In the genomic region with DNA sequence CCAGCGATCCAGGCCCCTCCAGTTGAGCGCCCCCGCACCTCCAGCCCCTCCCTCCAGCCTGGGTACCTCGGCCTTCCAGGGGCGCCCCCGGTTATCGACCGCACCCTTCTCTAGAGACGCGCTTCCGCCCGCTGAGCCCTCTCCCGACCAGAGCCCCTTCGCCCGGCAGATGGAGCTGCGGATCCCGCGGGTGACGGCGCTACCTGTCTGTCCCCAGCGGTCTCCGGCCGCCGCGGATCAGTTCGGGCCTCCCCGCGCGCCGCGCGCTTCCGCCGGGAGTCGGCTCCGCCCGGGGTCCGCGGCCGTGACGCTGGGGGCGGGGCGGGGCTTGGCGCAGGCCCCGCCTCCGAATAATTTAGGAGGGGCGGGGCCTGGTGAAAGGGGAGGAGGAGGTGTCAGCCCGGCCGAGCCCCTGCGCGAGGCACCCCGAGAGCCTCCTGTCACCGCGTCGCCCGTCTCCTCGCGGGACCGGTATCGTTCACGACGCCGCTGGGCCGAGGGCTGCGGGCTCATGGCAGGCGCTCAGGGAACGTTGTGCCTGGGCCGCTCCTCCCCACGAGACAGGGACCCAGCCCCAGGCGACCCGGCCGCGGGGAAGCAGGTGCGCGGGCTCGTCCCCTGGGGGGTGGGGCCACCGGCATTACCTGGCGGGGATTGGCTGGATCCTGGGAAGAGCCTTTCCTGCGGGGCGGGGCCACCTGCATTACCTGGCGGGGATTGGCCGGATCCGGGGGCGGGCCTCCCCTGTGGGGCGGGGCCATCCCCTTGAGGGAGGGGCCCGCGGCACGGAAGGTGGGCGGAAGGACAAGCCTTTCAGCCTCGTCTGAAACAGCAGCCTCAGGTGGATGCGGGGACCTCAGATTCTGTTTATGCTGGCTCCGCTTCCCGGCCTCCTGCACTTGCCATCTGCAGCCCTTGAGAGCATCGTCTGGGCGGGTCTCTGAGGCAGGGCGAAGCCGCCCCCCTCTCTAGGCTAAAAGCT, we compare ENCODE assay signal across 8 cellular contexts. TPM values are rescaled to one million over a fixed set of nuclear protein-coding genes. Genes with fewer than 3 reads are reported as not detected.
DNase-seq lines count a peak whose midpoint lies in the region; ATAC-seq, FAIRE-seq and TF ChIP-seq lines count a peak whose summit lies in the region.

A gene with protein sequence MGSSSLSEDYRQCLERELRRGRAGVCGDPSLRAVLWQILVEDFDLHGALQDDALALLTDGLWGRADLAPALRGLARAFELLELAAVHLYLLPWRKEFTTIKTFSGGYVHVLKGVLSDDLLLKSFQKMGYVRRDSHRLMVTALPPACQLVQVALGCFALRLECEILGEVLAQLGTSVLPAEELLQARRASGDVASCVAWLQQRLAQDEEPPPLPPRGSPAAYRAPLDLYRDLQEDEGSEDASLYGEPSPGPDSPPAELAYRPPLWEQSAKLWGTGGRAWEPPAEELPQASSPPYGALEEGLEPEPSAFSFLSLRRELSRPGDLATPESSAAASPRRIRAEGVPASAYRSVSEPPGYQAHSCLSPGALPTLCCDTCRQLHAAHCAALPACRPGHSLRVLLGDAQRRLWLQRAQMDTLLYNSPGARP (minus strand): TSS at position 281 of the 982 bp plus-strand sequence. CDS start 473 bp downstream, outside the sequence.

- H3K9ac ChIP-seq in NT2/D1 (ENCODE audit: insufficient read length, low read depth) (peak within 1 kb of the TSS; percentile 90), endothelial cell of umbilical vein (replicated peaks; ENCODE audit: extremely low read depth, insufficient read depth, low read length) (peak within 1 kb of the TSS; percentile 65)

- POLR2A ChIA-PET in endothelial cell of umbilical vein (lab: Charles Lee), result no interaction called here

- peak; percentile 50 for ATAC-seq in GM21367 (IDR thresholded peaks at IDR 0.05; ENCODE audit: unreplicated experiment)

- no peak for FAIRE-seq in D721Med (lab: Jason Lieb, UNC)
- peak; percentile 72 for FAIRE-seq in endothelial cell of umbilical vein (lab: Jason Lieb, UNC)

- H2AFZ ChIP-seq in endothelial cell of umbilical vein (ENCODE audit: low read depth, low read length), result peak within 1 kb of the TSS; percentile 73

- intact Hi-C loops in endothelial cell of umbilical vein (cut with micrococcal nuclease), result loop anchor here (2.0 to 5.0 kb wide), 2 partner anchors 159 to 221 kb away; a partner anchor contains a TSS

- H3K4me2 ChIP-seq in endothelial cell of umbilical vein (ENCODE audit: insufficient read depth, low read length), result peak within 1 kb of the TSS; percentile 49

- H3K4me1 ChIP-seq in NT2/D1 (ENCODE audit: insufficient read depth, insufficient read length) (peaks cover 25% of the 10 kb centered on the region), endothelial cell of umbilical vein (ENCODE audit: control insufficient read depth, extremely low read depth, insufficient read depth, low read length) (peaks cover 9% of the 10 kb centered on the region)

- H3K27me3 ChIP-seq in NT2/D1 (ENCODE audit: insufficient read depth, insufficient read length), result peaks cover 14% of the 10 kb centered on the region
- no peaks in the 10 kb centered on the region for H3K27me3 ChIP-seq in endothelial cell of umbilical vein (ENCODE audit: control insufficient read depth in 2 of 2, insufficient read depth in 2 of 2, low read length in 2 of 2)

- BruUV-seq in endothelial cell of umbilical vein (replicated peaks; lab: Mats Ljungman, UMichigan), result no TSS peak

- DNase-seq in D721Med (ENCODE audit: insufficient read length, low spot score) (peak; percentile 77), HUDEP-2 (lab: John Stamatoyannopoulos, UW; ENCODE audit: unreplicated experiment in 76 of 76) (peak in 73 of 76 experiments; percentile 64 to 99 (median 93)), NT2/D1 (ENCODE audit: low read depth, low spot score) (peak; percentile 94), endothelial cell of umbilical vein (ENCODE audit: low read depth, low spot score) (peak; percentile 71), middle frontal gyrus (ENCODE audit: extremely low spot score, low spot score) (peak; percentile 73)
- DNase-seq in activated CD8-positive, alpha-beta memory T cell treated with anti-CD3 and anti-CD28 coated beads, Interleukin-2, amount 50 U/mL, for 4 hours, result peak; percentile 98
- peak; percentile 95 to 96 for DNase-seq in stimulated activated CD8-positive, alpha-beta memory T cell treated with anti-CD3 and anti-CD28 coated beads, Interleukin-2, amount 100 ng/mL, for 48 hours (ENCODE audit: low read depth in 2 of 2)

- CTCF ChIA-PET in endothelial cell of umbilical vein (lab: Charles Lee), result interaction anchor here (1.6 to 6.4 kb wide), 8 partner anchors 8 to 208 kb away, joined by 7 to 119 read pairs (median 24); no protein-coding TSS in a partner anchor

- H3K79me2 ChIP-seq in endothelial cell of umbilical vein (ENCODE audit: control insufficient read depth, insufficient read depth, low read length), result no peaks in the 10 kb centered on the region

- dilution Hi-C loops in endothelial cell of umbilical vein (cut with MboI; ENCODE audit: extremely low pct_ligation_motif_present, low sequenced_read_pairs), result no loop called here

- H3K9me3 ChIP-seq in NT2/D1 (ENCODE audit: insufficient read depth, low read length) (no peaks in the 10 kb centered on the region), endothelial cell of umbilical vein (replicated peaks; ENCODE audit: control insufficient read depth, insufficient read depth, low read length) (no peaks in the 10 kb centered on the region)

- TF ChIP-seq CTCF in D721Med (IDR thresholded peaks at IDR 0.05; ENCODE audit: insufficient read depth, missing control alignments) (no peak), endothelial cell of umbilical vein (IDR thresholded peaks at IDR 0.05; ENCODE audit: extremely low read depth in 1 of 2, insufficient read depth in 1 of 2, low read depth in 1 of 2, low read length in 2 of 2) (peak in 1 of 2 donors; percentile 4)

- no peaks in the 10 kb centered on the region for H3K9me1 ChIP-seq in endothelial cell of umbilical vein (replicated peaks; ENCODE audit: control insufficient read depth, extremely low read depth, insufficient read depth, low read length)

- peak within 1 kb of the TSS; percentile 81 for H3K4me3 ChIP-seq in NT2/D1 (ENCODE audit: insufficient read length, low read depth)
- H3K4me3 ChIP-seq in endothelial cell of umbilical vein (replicated peaks in 1 of 3; ENCODE audit: insufficient read depth in 1 of 3, low read depth in 1 of 3, low read length in 3 of 3), result peak within 1 kb of the TSS; percentile 27 to 62 (median 45)

- no peaks in the 10 kb centered on the region for H4K20me1 ChIP-seq in endothelial cell of umbilical vein (replicated peaks; ENCODE audit: control insufficient read depth, extremely low read depth, insufficient read depth, low read length)

- peak; percentile 63 for TF ChIP-seq POLR2A in endothelial cell of umbilical vein (IDR thresholded peaks at IDR 0.05; ENCODE audit: low read depth, low read length)

- H3K36me3 ChIP-seq in NT2/D1 (ENCODE audit: insufficient read depth, insufficient read length, low read length), result peaks cover 23% of the 10 kb centered on the region
- H3K36me3 ChIP-seq in endothelial cell of umbilical vein (ENCODE audit: control insufficient read depth in 2 of 2, extremely low read depth in 1 of 2, insufficient read depth in 2 of 2, low read length in 2 of 2), result no peaks in the 10 kb centered on the region

- H3K27ac ChIP-seq in endothelial cell of umbilical vein (ENCODE audit: insufficient read depth, low read depth, low read length), result peak within 1 kb of the TSS; percentile 26

TF ChIP-seq in endothelial cell of umbilical vein, 7 proteins besides CTCF, POLR2A, EP300 and RAD21:
- TF ChIP-seq POLR2AphosphoS5 (IDR thresholded peaks at IDR 0.05; ENCODE audit: insufficient read depth, low read depth, low read length) (peak; percentile 66), FOS (IDR thresholded peaks at IDR 0.05; ENCODE audit: borderline replicate concordance, insufficient read depth, low read length) (no peak)
TF ChIP-seq in endothelial cell of umbilical vein: peak in this region for 1.

RNA-seq across cellular contexts. Expression of the gene that starts here (rescaled TPM):
- total RNA-seq in endothelial cell of umbilical vein, result 7.4 and 8.7 TPM in 2 replicates
- polyA plus RNA-seq in endothelial cell of umbilical vein, result 7.3 and 11.6 TPM in 2 replicates
- polyA plus RNA-seq in endothelial cell of umbilical vein (2011; cell fraction: cytosol; rRNA removed), result 3.4 and 7.2 TPM in 2 replicates
- polyA plus RNA-seq in endothelial cell of umbilical vein (2011; cell fraction: nucleus; rRNA removed), result 3.5 and 4.1 TPM in 2 replicates
- polyA plus RNA-seq in endothelial cell of umbilical vein (2012), result 4.9 and 7.4 TPM in 2 replicates
- 3.0 and 3.2 TPM in 2 replicates for polyA minus RNA-seq in endothelial cell of umbilical vein
- 6.6 TPM for polyA minus RNA-seq in endothelial cell of umbilical vein (2011; cell fraction: cytosol; rRNA and poly(A)+ RNA removed)
- polyA minus RNA-seq in endothelial cell of umbilical vein (2011; cell fraction: nucleus; rRNA and poly(A)+ RNA removed), result 1.6 and 4.2 TPM in 2 replicates

Comparison
In these comparisons a context has a peak if more than half of its experiments do, and no peak if none do; other contexts are left out.
1. Peak in every context shown above with its lines: DNase-seq, ATAC-seq, H3K4me3 ChIP-seq and H3K27ac ChIP-seq.